Comparison of ENCODE assay signal across 10 cellular contexts in the genomic region with DNA sequence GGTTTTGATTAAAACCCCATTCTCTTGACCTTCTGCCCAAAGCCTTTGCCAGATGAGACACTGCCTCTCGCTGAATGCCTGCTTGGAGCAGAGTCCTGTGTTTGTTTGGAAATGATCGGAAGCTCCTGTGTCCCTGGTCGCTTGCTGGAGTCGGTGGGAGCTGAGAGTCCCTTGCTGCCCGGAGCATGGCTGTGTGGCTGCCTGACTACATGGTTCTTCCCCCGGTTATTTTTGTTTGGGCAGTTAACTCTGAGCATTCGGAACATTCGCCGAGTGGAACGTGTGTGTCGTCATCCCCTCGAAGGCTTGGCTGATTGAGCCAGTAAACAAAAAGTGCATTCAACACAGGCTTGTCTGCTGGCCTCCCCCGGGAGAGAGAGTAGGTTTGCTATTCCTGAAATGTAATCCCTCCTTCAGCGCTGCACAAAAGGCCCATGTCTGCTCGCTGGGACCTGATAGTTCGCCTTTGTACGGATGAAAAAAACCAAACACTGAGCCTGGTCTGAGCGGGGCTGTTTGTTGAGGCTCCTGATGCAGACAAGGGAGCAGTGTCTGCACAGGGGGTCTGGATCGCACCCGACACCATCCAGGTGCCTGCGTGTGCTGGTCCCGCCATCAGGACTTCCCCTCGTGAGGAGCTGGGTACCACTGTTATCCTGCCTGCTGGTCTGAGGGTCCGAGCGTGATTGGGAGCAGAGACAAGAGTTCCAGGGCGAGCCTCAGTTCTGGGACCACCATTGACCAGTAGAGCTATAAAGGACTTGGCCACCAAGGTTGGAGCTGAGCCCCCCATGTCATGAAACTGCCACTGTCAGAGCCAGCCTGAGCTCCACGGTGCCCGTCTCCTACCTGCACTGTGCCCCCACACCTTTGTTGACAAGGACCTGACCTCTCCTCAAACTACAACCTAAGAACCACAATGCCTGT.
DNase-seq lines count a peak whose midpoint lies in the region; ATAC-seq, FAIRE-seq and TF ChIP-seq lines count a peak whose summit lies in the region.
"Had no signal": no experiment of that assay in that cellular context is flagged by ENCODE, and none has a peak within 500 bp of the region (broad histone marks: within the 10 kb centered on the region; RNA-seq: fewer than 3 reads in every experiment).

No MANE protein-coding gene starts in this region.

- intact Hi-C loops in gastrocnemius medialis (cut with DNase I; ENCODE audit: low total_unique reads): loop anchor here (5.0 kb wide), 1 partner anchor 85 kb away; the partner anchor contains the start of gene AGAP1

- DNase-seq in NCI-H128 (lab: John Stamatoyannopoulos, UW; ENCODE audit: unreplicated experiment) (peak; percentile 83), caudate nucleus (lab: John Stamatoyannopoulos, UW) (peak in 56 of 61 donors; percentile 15 to 87 (median 66)), kidney glomerular epithelial cell (lab: John Stamatoyannopoulos, UW) (peak; percentile 14), gastrocnemius medialis (peak; percentile 24 to 26), GM12892 (ENCODE audit: insufficient read length) (no peak), NK-92 (lab: John Stamatoyannopoulos, UW; ENCODE audit: unreplicated experiment) (no peak), NOMO-1 treated with dmso at 0.1 percent for 144 hours (lab: John Stamatoyannopoulos, UW; ENCODE audit: unreplicated experiment) (no peak)
- no peak for DNase-seq in activated CD4-positive, alpha-beta memory T cell treated with anti-CD3 and anti-CD28 coated beads, Interleukin-2, amount 10 ng/mL, durations not matched to agents 7 days and 5 days
- DNase-seq: NCI-H2227 treated with DMSO at 0.1 percent for 48 hours had no signal

- no peaks in the 10 kb centered on the region for H3K27me3 Mint-ChIP-seq in activated CD4-positive, alpha-beta memory T cell treated with anti-CD3 and anti-CD28 coated beads, Interleukin-2, amount 10 ng/mL, durations not matched to agents 7 days and 5 days

- peak overlapping the region; percentile 5 to 51 (median 26) for H3K4me3 ChIP-seq in gastrocnemius medialis

- no peaks in the 10 kb centered on the region for H3K9me3 Mint-ChIP-seq in activated CD4-positive, alpha-beta memory T cell treated with anti-CD3 and anti-CD28 coated beads, Interleukin-2, amount 10 ng/mL, durations not matched to agents 7 days and 5 days
- H3K9me3 Mint-ChIP-seq: activated naive CD4-positive, alpha-beta T cell treated with anti-CD3 and anti-CD28 coated beads, Interleukin-2, amount 50 U/mL, for 24 hours had no signal

- H3K27me3 ChIP-seq in gastrocnemius medialis: no peaks in the 10 kb centered on the region

- POLR2A ChIA-PET in activated CD4-positive, alpha-beta memory T cell treated with anti-CD3 and anti-CD28 coated beads, Interleukin-2, amount 10 ng/mL, durations not matched to agents 7 days and 5 days (lab: Charles Lee): no interaction called here

- peaks cover 18 to 25% of the 10 kb centered on the region in 2 donors for H3K4me1 ChIP-seq in gastrocnemius medialis

- CTCF ChIA-PET in activated CD4-positive, alpha-beta memory T cell treated with anti-CD3 and anti-CD28 coated beads, Interleukin-2, amount 10 ng/mL, durations not matched to agents 7 days and 5 days (lab: Charles Lee): interaction anchor here (1.3 kb wide), 1 partner anchor 169 kb away, joined by 4 read pairs; no protein-coding TSS in a partner anchor

- H3K9me3 ChIP-seq in gastrocnemius medialis: no peaks in the 10 kb centered on the region

- peak overlapping the region; percentile 98 for H3K27ac ChIP-seq in caudate nucleus (ENCODE audit: low read depth, low read length)
- peak overlapping the region in 3 of 4 donors; percentile 24 to 57 (median 53) for H3K27ac ChIP-seq in gastrocnemius medialis

- no peak for FAIRE-seq in GM12892 (lab: Jason Lieb, UNC)

- H3K36me3 ChIP-seq in gastrocnemius medialis: no peaks in the 10 kb centered on the region

- no peak overlapping the region for H3K4me3 Mint-ChIP-seq in activated CD4-positive, alpha-beta memory T cell treated with anti-CD3 and anti-CD28 coated beads, Interleukin-2, amount 10 ng/mL, durations not matched to agents 7 days and 5 days
- H3K4me3 Mint-ChIP-seq: activated naive CD4-positive, alpha-beta T cell treated with anti-CD3 and anti-CD28 coated beads, Interleukin-2, amount 50 U/mL, for 24 hours had no signal

- TF ChIP-seq POLR2A in gastrocnemius medialis (IDR thresholded peaks at IDR 0.05) (no peak), GM12892 (IDR thresholded peaks at IDR 0.05; ENCODE audit: low read depth, low read length) (no peak)

- ATAC-seq in gastrocnemius medialis: peak; percentile 84 to 91

- in situ Hi-C loops in gastrocnemius medialis (cut with MboI; ENCODE audit: low sequenced_read_pairs in 4 of 4): loop anchor here in 3 of 4 donors (25.0 kb wide), 3 partner anchors 440 to 1040 kb away; no protein-coding TSS in a partner anchor

- H3K36me3 Mint-ChIP-seq in activated CD4-positive, alpha-beta memory T cell treated with anti-CD3 and anti-CD28 coated beads, Interleukin-2, amount 10 ng/mL, durations not matched to agents 7 days and 5 days (ENCODE audit: low read depth): no peaks in the 10 kb centered on the region
- H3K36me3 Mint-ChIP-seq: activated naive CD4-positive, alpha-beta T cell treated with anti-CD3 and anti-CD28 coated beads, Interleukin-2, amount 50 U/mL, for 24 hours had no signal

- TF ChIP-seq CTCF in gastrocnemius medialis (IDR thresholded peaks at IDR 0.05 in 4 of 5, conservative IDR thresholded peaks at IDR 0.05 in 1 of 5): no peak

- no peaks in the 10 kb centered on the region for H3K4me1 Mint-ChIP-seq in activated CD4-positive, alpha-beta memory T cell treated with anti-CD3 and anti-CD28 coated beads, Interleukin-2, amount 10 ng/mL, durations not matched to agents 7 days and 5 days
- H3K4me1 Mint-ChIP-seq: activated naive CD4-positive, alpha-beta T cell treated with anti-CD3 and anti-CD28 coated beads, Interleukin-2, amount 50 U/mL, for 24 hours had no signal

- H3K27ac Mint-ChIP-seq in activated CD4-positive, alpha-beta memory T cell treated with anti-CD3 and anti-CD28 coated beads, Interleukin-2, amount 10 ng/mL, durations not matched to agents 7 days and 5 days: no peak overlapping the region
- H3K27ac Mint-ChIP-seq: activated naive CD4-positive, alpha-beta T cell treated with anti-CD3 and anti-CD28 coated beads, Interleukin-2, amount 50 U/mL, for 24 hours had no signal

Comparison
In these comparisons a context has a peak if more than half of its experiments do, and no peak if none do; other contexts are left out.
1. DNase-seq: peak in NCI-H128 (single experiment), caudate nucleus (56 of 61), kidney glomerular epithelial cell (single experiment) and gastrocnemius medialis (2 of 2); none in GM12892 (single experiment), activated CD4-positive, alpha-beta memory T cell treated with anti-CD3 and anti-CD28 coated beads, Interleukin-2, amount 10 ng/mL, durations not matched to agents 7 days and 5 days (single experiment), NK-92 (single experiment) and NOMO-1 treated with dmso at 0.1 percent for 144 hours (single experiment).